ENCODE assay signal across 1 cellular context in genomic region chr3:197003461-197004385, GRCh38.
A peak's percentile ranks its signal among the peaks of the same experiment; 100 is the strongest.
TF ChIP-seq lines count a peak whose summit lies in the region.

No MANE protein-coding gene starts in this region.

TF ChIP-seq in H1, 55 proteins besides CTCF, POLR2A, EP300 and RAD21 (continued from another document):
- TF ChIP-seq SIN3A (conservative IDR thresholded peaks at IDR 0.05 in 1 of 2, IDR thresholded peaks at IDR 0.05 in 1 of 2; ENCODE audit: low read depth in 1 of 2, low read length in 2 of 2) (no peak), USF2 (IDR thresholded peaks at IDR 0.05; ENCODE audit: low read length) (no peak), EZH2 (IDR thresholded peaks at IDR 0.05; ENCODE audit: low read depth, low read length, severe bottlenecking) (peak; percentile 39), TAF1 (IDR thresholded peaks at IDR 0.05; ENCODE audit: low read depth, low read length) (peak; percentile 34; the same call in 1 of the 2 replicates)
- TF ChIP-seq, protein P1, sequence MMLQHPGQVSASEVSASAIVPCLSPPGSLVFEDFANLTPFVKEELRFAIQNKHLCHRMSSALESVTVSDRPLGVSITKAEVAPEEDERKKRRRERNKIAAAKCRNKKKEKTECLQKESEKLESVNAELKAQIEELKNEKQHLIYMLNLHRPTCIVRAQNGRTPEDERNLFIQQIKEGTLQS (IDR thresholded peaks at IDR 0.05; ENCODE audit: insufficient read depth, low read depth, low read length): no peak
